ENCODE assay signal across 2 cellular contexts in the genomic region with DNA sequence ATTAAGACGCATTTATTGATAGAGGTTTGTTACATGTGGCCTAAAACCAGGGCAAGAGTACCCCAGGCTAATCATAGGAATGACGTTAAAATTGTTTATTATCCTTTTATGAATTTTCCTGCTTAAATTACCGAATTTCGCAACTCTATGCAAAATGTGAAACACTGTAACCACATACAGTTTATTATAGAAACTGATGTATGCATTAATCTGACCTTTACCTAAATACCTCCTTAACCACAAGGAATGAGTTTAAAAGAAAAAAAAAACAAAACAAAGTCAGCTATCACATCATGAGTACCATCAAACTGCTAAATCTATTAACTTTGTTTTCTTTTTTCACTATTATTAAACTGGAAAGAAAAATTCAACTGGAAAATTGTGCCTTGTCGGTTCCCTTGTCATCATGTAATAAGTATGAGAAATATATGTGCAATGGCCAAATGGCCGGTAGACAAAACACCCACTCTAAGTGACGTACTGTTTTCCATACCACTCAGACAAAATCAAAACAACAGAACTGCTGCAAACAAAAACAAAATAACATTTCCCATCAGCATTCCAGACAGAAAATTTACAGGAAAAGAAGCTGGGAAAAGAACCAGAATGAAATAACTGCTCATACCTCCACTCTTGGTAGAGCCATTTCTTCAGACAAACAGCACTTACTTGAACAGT.
TF ChIP-seq lines count a peak whose summit lies in the region.

No MANE protein-coding gene starts in this region.

TF ChIP-seq in endothelial cell of umbilical vein, 7 proteins besides CTCF, POLR2A, EP300 and RAD21 (continued from another document):
- no peak for TF ChIP-seq JUN (IDR thresholded peaks at IDR 0.05; ENCODE audit: borderline replicate concordance, insufficient read depth, insufficient read length, low read depth)
- TF ChIP-seq, protein P1, sequence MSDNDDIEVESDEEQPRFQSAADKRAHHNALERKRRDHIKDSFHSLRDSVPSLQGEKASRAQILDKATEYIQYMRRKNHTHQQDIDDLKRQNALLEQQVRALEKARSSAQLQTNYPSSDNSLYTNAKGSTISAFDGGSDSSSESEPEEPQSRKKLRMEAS (IDR thresholded peaks at IDR 0.05; ENCODE audit: insufficient read depth, insufficient read length), result no peak
- TF ChIP-seq EZH2 (IDR thresholded peaks at IDR 0.05; ENCODE audit: borderline replicate concordance, low read depth, low read length, severe bottlenecking), result no peak
- no peak for TF ChIP-seq MYC (IDR thresholded peaks at IDR 0.05; ENCODE audit: low read depth, low read length)
- TF ChIP-seq FOS (IDR thresholded peaks at IDR 0.05; ENCODE audit: borderline replicate concordance, insufficient read depth, low read length), result no peak
- TF ChIP-seq GATA2 (IDR thresholded peaks at IDR 0.05; ENCODE audit: insufficient read depth, insufficient read length, low read depth, low read length), result no peak

TF ChIP-seq in HEK293T, 16 proteins besides CTCF, POLR2A, EP300 and RAD21 (continued from another document):
- TF ChIP-seq FOXK2 (IDR thresholded peaks at IDR 0.05), result no peak
- no peak for TF ChIP-seq LEF1 (IDR thresholded peaks at IDR 0.05; ENCODE audit: borderline replicate concordance)
- TF ChIP-seq HDGF (IDR thresholded peaks at IDR 0.05; ENCODE audit: borderline replicate concordance), result no peak
- TF ChIP-seq FOXA1 (IDR thresholded peaks at IDR 0.05), result no peak
- no peak for TF ChIP-seq ZNF384 (IDR thresholded peaks at IDR 0.05)
- no peak for TF ChIP-seq BHLHE40 (IDR thresholded peaks at IDR 0.05; ENCODE audit: borderline replicate concordance)
- no peak for TF ChIP-seq FOXM1 (IDR thresholded peaks at IDR 0.05; ENCODE audit: borderline replicate concordance)
- no peak for TF ChIP-seq SP1 (IDR thresholded peaks at IDR 0.05)
- no peak for TF ChIP-seq ARNT (IDR thresholded peaks at IDR 0.05)
- no peak for TF ChIP-seq SUZ12 (IDR thresholded peaks at IDR 0.05)
- no peak for TF ChIP-seq TARDBP (IDR thresholded peaks at IDR 0.05)
- no peak for TF ChIP-seq CTBP1 (IDR thresholded peaks at IDR 0.05; ENCODE audit: borderline replicate concordance)
- TF ChIP-seq, protein P2, sequence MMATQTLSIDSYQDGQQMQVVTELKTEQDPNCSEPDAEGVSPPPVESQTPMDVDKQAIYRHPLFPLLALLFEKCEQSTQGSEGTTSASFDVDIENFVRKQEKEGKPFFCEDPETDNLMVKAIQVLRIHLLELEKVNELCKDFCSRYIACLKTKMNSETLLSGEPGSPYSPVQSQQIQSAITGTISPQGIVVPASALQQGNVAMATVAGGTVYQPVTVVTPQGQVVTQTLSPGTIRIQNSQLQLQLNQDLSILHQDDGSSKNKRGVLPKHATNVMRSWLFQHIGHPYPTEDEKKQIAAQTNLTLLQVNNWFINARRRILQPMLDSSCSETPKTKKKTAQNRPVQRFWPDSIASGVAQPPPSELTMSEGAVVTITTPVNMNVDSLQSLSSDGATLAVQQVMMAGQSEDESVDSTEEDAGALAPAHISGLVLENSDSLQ (IDR thresholded peaks at IDR 0.05), result no peak
